19 cellular contexts compared by ENCODE assay signal in the genomic region with DNA sequence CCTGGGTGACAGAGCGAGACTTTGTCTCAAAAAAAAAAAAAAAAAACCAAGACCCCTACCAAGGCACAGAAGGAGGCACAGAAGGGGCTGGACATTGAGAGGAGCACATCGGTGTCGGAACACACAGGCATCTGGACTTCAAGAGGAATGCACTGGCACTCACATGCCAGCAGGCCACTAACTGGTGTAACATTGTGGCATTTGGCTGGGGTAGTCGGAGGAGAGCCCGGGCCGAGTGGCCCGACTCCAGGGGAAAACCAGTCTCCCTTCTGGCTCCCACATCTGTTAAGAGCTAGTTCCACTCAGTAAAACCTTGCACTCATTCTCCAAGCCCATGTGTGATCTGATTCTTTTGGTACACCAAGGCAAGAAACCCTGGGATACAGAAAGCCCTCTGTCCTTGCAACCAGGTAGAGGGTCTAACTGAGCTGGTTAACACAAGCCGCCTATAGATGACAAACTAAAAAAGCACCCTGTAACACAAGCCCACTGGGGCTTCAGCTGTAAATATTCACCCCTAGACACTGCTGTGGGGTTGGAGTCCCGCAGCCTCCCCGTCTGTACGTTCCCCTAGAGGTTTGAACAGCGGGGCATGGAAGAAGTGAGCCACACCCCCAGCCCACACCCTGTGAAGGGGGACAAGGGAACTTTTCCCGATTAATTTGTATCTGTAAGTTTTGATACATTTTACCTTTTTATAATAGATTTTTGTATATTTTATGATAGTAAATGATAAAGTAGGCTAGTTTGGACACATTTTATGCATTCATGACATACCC. TPM values are rescaled to one million over a fixed set of nuclear protein-coding genes. Genes with fewer than 3 reads are reported as not detected.
DNase-seq lines count a peak whose midpoint lies in the region; ATAC-seq and TF ChIP-seq lines count a peak whose summit lies in the region.
"Had no signal": no experiment of that assay in that cellular context is flagged by ENCODE, and none has a peak within 500 bp of the region (broad histone marks: within the 10 kb centered on the region; RNA-seq: fewer than 3 reads in every experiment).

No MANE protein-coding gene starts in this region.

- BruUV-seq in Panc1 (replicated peaks; lab: Mats Ljungman, UMichigan): no TSS peak

- H3K36me3 ChIP-seq in Panc1 (ENCODE audit: control insufficient read depth, insufficient read depth, low read length) (no peaks in the 10 kb centered on the region), thyroid gland (no peaks in the 10 kb centered on the region)
- H3K36me3 ChIP-seq: BE2C had no signal

- H3K27ac ChIP-seq in Panc1 (ENCODE audit: low read length): no peak overlapping the region
- H3K27ac ChIP-seq in thyroid gland: no peak overlapping the region
- H3K27ac ChIP-seq: KMS-11 had no signal

- no peaks in the 10 kb centered on the region for H3K9me3 ChIP-seq in Panc1 (ENCODE audit: control insufficient read depth, insufficient read depth, low read depth, low read length)
- no peaks in the 10 kb centered on the region for H3K9me3 ChIP-seq in thyroid gland
- H3K9me3 ChIP-seq: BE2C had no signal

- POLR2A ChIA-PET in Panc1 (lab: Charles Lee): no interaction called here

- H3K4me1 ChIP-seq in Panc1 (ENCODE audit: control insufficient read depth, insufficient read depth, low read length) (no peaks in the 10 kb centered on the region; the same call in 1 of the 2 replicates), thyroid gland (no peaks in the 10 kb centered on the region)
- H3K4me1 ChIP-seq: BE2C had no signal

- ATAC-seq in Panc1: peak; percentile 81
- ATAC-seq in left ventricle myocardium superior: peak; percentile 85
- no peak for ATAC-seq in stimulated activated naive B cell treated with anti-CD40 and anti-IgM and Interleukin-4, amounts not matched to agents 10 μg/mL and 1 μg/mL and 100 μg/mL, for 72 hours (replicated peaks)
- no peak for ATAC-seq in HG03139 (IDR thresholded peaks at IDR 0.05; ENCODE audit: unreplicated experiment)
- ATAC-seq: GM12878, HepG2 had no signal

- H3K36me3 Mint-ChIP-seq in stimulated activated naive B cell treated with anti-CD40 and anti-IgM and Interleukin-4, amounts not matched to agents 10 μg/mL and 1 μg/mL and 100 μg/mL, for 72 hours: no peaks in the 10 kb centered on the region

- no peaks in the 10 kb centered on the region for H3K27me3 ChIP-seq in Panc1 (ENCODE audit: control insufficient read depth, insufficient read depth, low read length)
- H3K27me3 ChIP-seq in thyroid gland: no peaks in the 10 kb centered on the region
- H3K27me3 ChIP-seq: BE2C had no signal

- in situ Hi-C loops in Panc1 (cut with HindIII; ENCODE audit: low pct_unique_long_range_greater_than_20kb, low sequenced_read_pairs): no loop called here

- H3K4me1 Mint-ChIP-seq in stimulated activated naive B cell treated with anti-CD40 and anti-IgM and Interleukin-4, amounts not matched to agents 10 μg/mL and 1 μg/mL and 100 μg/mL, for 72 hours: no peaks in the 10 kb centered on the region

- TF ChIP-seq POLR2A in thyroid gland (IDR thresholded peaks at IDR 0.05): no peak

- no peak overlapping the region for H3K4me3 Mint-ChIP-seq in stimulated activated naive B cell treated with anti-CD40 and anti-IgM and Interleukin-4, amounts not matched to agents 10 μg/mL and 1 μg/mL and 100 μg/mL, for 72 hours
- H3K4me3 Mint-ChIP-seq: CD4-positive, alpha-beta T cell had no signal

- 78 to 83% methylated on average over 10 to 13 of the region's 13 CpGs for WGBS in thyroid gland, 2 donors

- H3K27me3 Mint-ChIP-seq in stimulated activated naive B cell treated with anti-CD40 and anti-IgM and Interleukin-4, amounts not matched to agents 10 μg/mL and 1 μg/mL and 100 μg/mL, for 72 hours: no peaks in the 10 kb centered on the region
- H3K27me3 Mint-ChIP-seq: CD4-positive, alpha-beta T cell had no signal

- peak overlapping the region; percentile 37 for H3K27ac Mint-ChIP-seq in stimulated activated naive B cell treated with anti-CD40 and anti-IgM and Interleukin-4, amounts not matched to agents 10 μg/mL and 1 μg/mL and 100 μg/mL, for 72 hours
- H3K27ac Mint-ChIP-seq: CD4-positive, alpha-beta T cell had no signal

- TF ChIP-seq CTCF in Panc1 (IDR thresholded peaks at IDR 0.05): no peak
- TF ChIP-seq CTCF in thyroid gland (IDR thresholded peaks at IDR 0.05): no peak

- peaks cover 3 to 7% of the 10 kb centered on the region in 2 donors for H3K9me3 Mint-ChIP-seq in stimulated activated naive B cell treated with anti-CD40 and anti-IgM and Interleukin-4, amounts not matched to agents 10 μg/mL and 1 μg/mL and 100 μg/mL, for 72 hours

- CTCF ChIA-PET in Panc1 (lab: Charles Lee): no interaction called here

- DNase-seq in ELF-1 (ENCODE audit: low read depth, low spot score) (peak; percentile 4), Panc1 (ENCODE audit: low read depth, low spot score) (no peak), left ventricle myocardium superior (peak; percentile 45), thyroid gland (no peak)
- DNase-seq in stimulated activated naive B cell treated with anti-CD40 and anti-IgM and Interleukin-4, amounts not matched to agents 10 μg/mL and 1 μg/mL and 100 μg/mL, for 72 hours: no peak
- DNase-seq in activated CD4-positive, alpha-beta T cell treated with anti-CD3 and anti-CD28 coated beads, Interleukin-2, amount 50 U/mL, for 1 hour: no peak
- DNase-seq: BE2C; CD4-positive, alpha-beta T cell; DND-41; GDM1; MM.1S; NCI-H1092 treated with DMSO at 0.1 percent for 48 hours; NCI-H1694; SIG-M5 had no signal

- intact Hi-C loops in Panc1 (cut with micrococcal nuclease; ENCODE audit: unreplicated experiment): no loop called here
- intact Hi-C loops in left ventricle myocardium superior (cut with micrococcal nuclease): no loop called here
- intact Hi-C loops in thyroid gland (cut with DNase I): no loop called here

- no peak overlapping the region for H3K4me3 ChIP-seq in Panc1 (ENCODE audit: low read depth in 2 of 2, low read length in 2 of 2)
- H3K4me3 ChIP-seq in thyroid gland (replicated peaks in 1 of 3): no peak overlapping the region
- H3K4me3 ChIP-seq: GM12878 had no signal

RNA-seq across cellular contexts. Expression of a gene that starts 17.2 kb away (rescaled TPM):
- total RNA-seq in Panc1 (2021; ENCODE audit: unreplicated experiment): 116 TPM
- 93.2 TPM for polyA plus RNA-seq in Panc1 (2012; ENCODE audit: insufficient read length)
- total RNA-seq in left ventricle myocardium superior: 66.4 TPM
- 10 to 100 TPM; 46.8 to 64.6 (median 56.7) TPM for total RNA-seq in thyroid gland

RNA-seq across cellular contexts. Expression of a gene that starts 32.2 kb away (rescaled TPM):
- total RNA-seq in Panc1 (2021; ENCODE audit: unreplicated experiment) (7.1 TPM), left ventricle myocardium superior (not detected), thyroid gland (not detected)
- 26.1 TPM for polyA plus RNA-seq in Panc1 (2012; ENCODE audit: insufficient read length)
- total RNA-seq: CD4-positive, alpha-beta T cell; GM12878; H4 had no signal

RNA-seq across cellular contexts. Expression of a gene that starts 52.3 kb away (rescaled TPM):
- total RNA-seq in Panc1 (2021; ENCODE audit: unreplicated experiment) (316 TPM), left ventricle myocardium superior (782 TPM), thyroid gland (100 to 1,000 TPM; 428 to 631 (median 514) TPM)
- 523 TPM for polyA plus RNA-seq in Panc1 (2012; ENCODE audit: insufficient read length)

Comparison
In these comparisons a context has a peak if more than half of its experiments do, and no peak if none do; other contexts are left out.
1. DNase-seq: peak in ELF-1 (single experiment) and left ventricle myocardium superior (single experiment); none in Panc1 (single experiment), stimulated activated naive B cell treated with anti-CD40 and anti-IgM and Interleukin-4, amounts not matched to agents 10 μg/mL and 1 μg/mL and 100 μg/mL, for 72 hours (single experiment), thyroid gland (0 of 2) and activated CD4-positive, alpha-beta T cell treated with anti-CD3 and anti-CD28 coated beads, Interleukin-2, amount 50 U/mL, for 1 hour (single experiment).
2. ATAC-seq: peak in Panc1 (single experiment) and left ventricle myocardium superior (single experiment); none in stimulated activated naive B cell treated with anti-CD40 and anti-IgM and Interleukin-4, amounts not matched to agents 10 μg/mL and 1 μg/mL and 100 μg/mL, for 72 hours (0 of 2) and HG03139 (single experiment).